In the genomic region with DNA sequence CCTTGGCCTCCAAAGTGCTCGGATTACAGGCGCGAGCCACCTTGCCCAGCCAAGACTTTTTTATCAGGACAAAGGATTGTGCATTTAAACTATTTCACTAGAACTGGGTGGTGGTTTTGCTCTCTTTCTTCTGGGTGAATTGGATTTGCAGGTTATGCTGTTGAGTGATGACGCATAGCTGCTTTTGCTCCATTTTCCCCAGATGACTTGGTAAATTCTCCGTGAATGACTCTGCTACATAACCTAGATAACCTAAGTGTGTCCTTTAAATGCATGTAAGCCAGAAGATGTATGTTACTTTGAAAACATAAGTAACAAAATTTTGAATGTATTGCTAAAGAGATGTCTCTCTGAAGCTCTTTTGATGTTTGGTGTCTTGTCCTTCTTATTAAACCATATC, we compare ENCODE assay signal across 7 cellular contexts.
DNase-seq lines count a peak whose midpoint lies in the region; ATAC-seq and TF ChIP-seq lines count a peak whose summit lies in the region.
"Not testable (repeated sequence)": the region's sequence is repeated elsewhere in the genome, so short reads cannot be mapped to it uniquely, and the experiment has no call there.

No MANE protein-coding gene starts in this region.

- not testable (repeated sequence) for H2AK5ac ChIP-seq in IMR-90 (ENCODE audit: low read depth, low read length); trophoblast cell (ENCODE audit: low read length)

- dilution Hi-C loops in IMR-90 (cut with HindIII; ENCODE audit: low sequenced_read_pairs, unreplicated experiment) = not testable (repeated sequence)

- H3K36me3 ChIP-seq in IMR-90 (ENCODE audit: control insufficient read depth, insufficient read depth, low read length); RWPE2 (ENCODE audit: low read depth); trophoblast cell (ENCODE audit: control insufficient read depth in 1 of 2, insufficient read depth in 2 of 2, low read length in 2 of 2): not testable (repeated sequence)

- H3K56ac ChIP-seq in IMR-90 (ENCODE audit: extremely low read depth, insufficient read depth, low read length) = not testable (repeated sequence)

- not testable (repeated sequence) for H3K9me1 ChIP-seq in IMR-90 (ENCODE audit: insufficient read depth, low read length)

- not testable (repeated sequence) for H2BK120ac ChIP-seq in IMR-90 (ENCODE audit: low read depth, low read length); trophoblast cell (ENCODE audit: insufficient read depth, low read length, poor library complexity)

- WGBS in IMR-90 (ENCODE audit: extremely low coverage in 2 of 2, insufficient read length in 1 of 2), 2 experiments = no CpG with 5 or more reads among the region's 5 CpGs
- no CpG with 5 or more reads among the region's 5 CpGs for WGBS in trophoblast cell (ENCODE audit: extremely low coverage, insufficient coverage, insufficient read length)

- peak overlapping the region; percentile 74; the same call in 1 of the 2 replicates for H4K5ac ChIP-seq in IMR-90 (ENCODE audit: low read depth, low read length)

- not testable (repeated sequence) for H3K4me3 ChIP-seq in IMR-90 (ENCODE audit: insufficient read depth, low read depth, low read length); RWPE2 (ENCODE audit: severe bottlenecking); astrocyte of the spinal cord (ENCODE audit: low read depth, low read length); trophoblast cell (ENCODE audit: low read depth, low read length)

- TF ChIP-seq CTCF in IMR-90 (conservative IDR thresholded peaks at IDR 0.05; ENCODE audit: low read depth, low read length); RWPE2 (IDR thresholded peaks at IDR 0.05; ENCODE audit: poor library complexity, severe bottlenecking); astrocyte of the spinal cord (IDR thresholded peaks at IDR 0.05; ENCODE audit: low read depth, low read length): not testable (repeated sequence)

- POLR2A ChIA-PET in IMR-90 (lab: Charles Lee; ENCODE audit: unreplicated experiment) = not testable (repeated sequence)

- not testable (repeated sequence) for H2BK20ac ChIP-seq in IMR-90 (ENCODE audit: low read depth, low read length)

- H3K27ac ChIP-seq in IMR-90 (ENCODE audit: insufficient read depth, low read length) (peak overlapping the region; percentile 52; the same call in 1 of the 2 replicates), RWPE2 (ENCODE audit: poor library complexity, severe bottlenecking) (peak overlapping the region; percentile 70), epithelial cell of prostate (peak overlapping the region; percentile 49)
- H3K27ac ChIP-seq in trophoblast cell (ENCODE audit: low read depth, low read length) = not testable (repeated sequence)

- intact Hi-C loops in IMR-90 (cut with micrococcal nuclease) = not testable (repeated sequence)

- not testable (repeated sequence) for H3K23ac ChIP-seq in IMR-90 (ENCODE audit: low read depth, low read length); trophoblast cell (ENCODE audit: low read length)

- H2BK12ac ChIP-seq in trophoblast cell (ENCODE audit: low read length) = not testable (repeated sequence)

- not testable (repeated sequence) for TF ChIP-seq RAD21 in IMR-90 (IDR thresholded peaks at IDR 0.05; ENCODE audit: low read length)

- not testable (repeated sequence) for TF ChIP-seq POLR2A in IMR-90 (IDR thresholded peaks at IDR 0.05; ENCODE audit: low read depth, low read length)

- H3K18ac ChIP-seq in IMR-90 (ENCODE audit: low read depth, low read length); trophoblast cell (ENCODE audit: low read length): not testable (repeated sequence)

- H4K20me1 ChIP-seq in IMR-90 (ENCODE audit: insufficient read depth, low read length) = not testable (repeated sequence)

- H3K4me1 ChIP-seq in IMR-90 (ENCODE audit: control insufficient read depth, insufficient read depth, low read length); RWPE2 (ENCODE audit: insufficient read depth, poor library complexity, severe bottlenecking); trophoblast cell (ENCODE audit: control insufficient read depth in 1 of 2, insufficient read depth in 2 of 2, low read length in 2 of 2): not testable (repeated sequence)

- H4K12ac ChIP-seq in trophoblast cell (ENCODE audit: low read depth, low read length) = not testable (repeated sequence)

- peak; percentile 1 for DNase-seq in GM04504 (ENCODE audit: low read depth)
- peak; percentile 87 for DNase-seq in IMR-90
- peak; percentile 65 for DNase-seq in RWPE2 (ENCODE audit: low spot score)
- DNase-seq in astrocyte of the spinal cord (ENCODE audit: low read depth, low spot score) = peak; percentile 82
- DNase-seq in epithelial cell of prostate (ENCODE audit: low read depth, low spot score) = peak; percentile 40
- DNase-seq in inferior parietal cortex (ENCODE audit: extremely low spot score) = peak; percentile 3
- peak; percentile 64 to 84 for DNase-seq in trophoblast cell

- in situ Hi-C loops in IMR-90 (cut with MboI; ENCODE audit: low sequenced_read_pairs); astrocyte of the spinal cord (cut with HindIII; ENCODE audit: low sequenced_read_pairs): not testable (repeated sequence)

- peak overlapping the region; percentile 62 for H2BK5ac ChIP-seq in IMR-90 (ENCODE audit: low read depth, low read length, poor library complexity, severe bottlenecking)
- H2BK5ac ChIP-seq in trophoblast cell (ENCODE audit: low read depth, low read length, poor library complexity) = not testable (repeated sequence)

- not testable (repeated sequence) for H3K9ac ChIP-seq in IMR-90 (ENCODE audit: low read depth, low read length); trophoblast cell (ENCODE audit: low read length)

- CTCF ChIA-PET in IMR-90 (lab: Yijun Ruan, JAX) = not testable (repeated sequence)

- H3K27me3 ChIP-seq in IMR-90 (ENCODE audit: control insufficient read depth, insufficient read depth, low read length); RWPE2 (ENCODE audit: insufficient read depth, poor library complexity, severe bottlenecking); trophoblast cell (ENCODE audit: insufficient read depth, low read length): not testable (repeated sequence)

- not testable (repeated sequence) for H2BK15ac ChIP-seq in IMR-90 (ENCODE audit: low read depth, low read length)

- H3K79me1 ChIP-seq in IMR-90 (ENCODE audit: low read depth in 1 of 2, low read length in 2 of 2); trophoblast cell (ENCODE audit: low read length): not testable (repeated sequence)

- H4K91ac ChIP-seq in IMR-90 (ENCODE audit: insufficient read depth, low read depth, low read length); trophoblast cell (ENCODE audit: low read depth, low read length): not testable (repeated sequence)

- not testable (repeated sequence) for H3K14ac ChIP-seq in IMR-90 (replicated peaks; ENCODE audit: low read depth, low read length); trophoblast cell (ENCODE audit: low read length)

- ATAC-seq in IMR-90 (ENCODE audit: low read depth) (peak; percentile 47), RWPE2 (ENCODE audit: low read depth) (peak; percentile 70)

- not testable (repeated sequence) for H2AK9ac ChIP-seq in IMR-90 (replicated peaks; ENCODE audit: low read depth, low read length, poor library complexity)

- not testable (repeated sequence) for H3K4me2 ChIP-seq in IMR-90 (ENCODE audit: low read depth, low read length); trophoblast cell (ENCODE audit: low read length)

- not testable (repeated sequence) for H4K8ac ChIP-seq in IMR-90 (ENCODE audit: low read depth in 2 of 2, low read length in 2 of 2); trophoblast cell (ENCODE audit: low read depth, low read length)

- H2AFZ ChIP-seq in IMR-90 (replicated peaks; ENCODE audit: low read length, poor library complexity); trophoblast cell (ENCODE audit: insufficient read depth, low read length, poor library complexity): not testable (repeated sequence)

- not testable (repeated sequence) for BruUV-seq in IMR-90 (replicated peaks; lab: Mats Ljungman, UMichigan)

- not testable (repeated sequence) for H3K79me2 ChIP-seq in trophoblast cell (ENCODE audit: control insufficient read depth, insufficient read depth, low read length, poor library complexity)

- H3K4ac ChIP-seq in IMR-90 (ENCODE audit: low read depth, low read length); trophoblast cell (ENCODE audit: low read depth, low read length): not testable (repeated sequence)

- not testable (repeated sequence) for H3K9me3 ChIP-seq in IMR-90 (ENCODE audit: control insufficient read depth, insufficient read depth, low read length); RWPE2 (ENCODE audit: severe bottlenecking); trophoblast cell (ENCODE audit: insufficient read depth, low read depth, low read length)

TF ChIP-seq in IMR-90, 13 proteins besides CTCF, POLR2A, EP300 and RAD21:
- peak; percentile 23; the same call in 1 of the 2 replicates for TF ChIP-seq NFE2L2 (IDR thresholded peaks at IDR 0.05; ENCODE audit: low read depth, low read length)

Comparison
In these comparisons a context has a peak if more than half of its experiments do, and no peak if none do; other contexts are left out.
1. DNase-seq: peak in every context shown above with its lines; median percentile 87 in IMR-90; 82 in astrocyte of the spinal cord; 74 in trophoblast cell; 65 in RWPE2; 40 in epithelial cell of prostate; 3 in inferior parietal cortex; 1 in GM04504.